In genomic region chr19:47094557-47095517, GRCh38 we compare ENCODE assay signal across 8 cellular contexts. TPM values are rescaled to one million over a fixed set of nuclear protein-coding genes. Genes with fewer than 3 reads are reported as not detected.
DNase-seq lines count a peak whose midpoint lies in the region; ATAC-seq, FAIRE-seq and TF ChIP-seq lines count a peak whose summit lies in the region.

No MANE protein-coding gene starts in this region.

- no peak overlapping the region for H3K4me2 ChIP-seq in GM23338
- H3K4me2 ChIP-seq in MM.1S (ENCODE audit: low read depth, low read length), result no peak overlapping the region

- H3F3A ChIP-seq in GM23338 (replicated peaks; ENCODE audit: low read depth) (peaks cover 28% of the 10 kb centered on the region), MM.1S (ENCODE audit: insufficient read depth, low read length) (no peaks in the 10 kb centered on the region)

- H3K27me3 ChIP-seq in GM23338 (ENCODE audit: insufficient read depth) (no peaks in the 10 kb centered on the region), SJCRH30 (no peaks in the 10 kb centered on the region), MM.1S (replicated peaks; ENCODE audit: insufficient read depth, low read length) (no peaks in the 10 kb centered on the region)

- DNase-seq in GM23338 (ENCODE audit: low spot score) (no peak), fibroblast of villous mesenchyme (ENCODE audit: low read depth) (peak; percentile 50), SJCRH30 (no peak), urothelium cell line (ENCODE audit: low spot score) (no peak), NCI-H510A treated with DMSO at 0.1 percent for 48 hours (lab: John Stamatoyannopoulos, UW) (no peak), MM.1S (no peak)
- peak; percentile 88 for DNase-seq in activated CD4-positive, alpha-beta T cell treated with anti-CD3 and anti-CD28 coated beads, Interleukin-2, amount 10 ng/mL, durations not matched to agents 24 days and 14 days
- peak; percentile 39 to 41 for DNase-seq in stimulated activated CD4-positive, alpha-beta T cell treated with anti-CD3 and anti-CD28 coated beads, Interleukin-2, amount 100 ng/mL, for 24 hours

- TF ChIP-seq CTCF in GM23338 (conservative IDR thresholded peaks at IDR 0.05; ENCODE audit: low read depth in 2 of 2) (no peak), fibroblast of villous mesenchyme (IDR thresholded peaks at IDR 0.05; ENCODE audit: insufficient read depth, low read depth, low read length) (no peak), MM.1S (IDR thresholded peaks at IDR 0.05; ENCODE audit: low read length) (no peak)

- no peaks in the 10 kb centered on the region for H3K9me3 Mint-ChIP-seq in GM23338
- no peaks in the 10 kb centered on the region for H3K9me3 Mint-ChIP-seq in activated CD4-positive, alpha-beta T cell treated with anti-CD3 and anti-CD28 coated beads, Interleukin-2, amount 10 ng/mL, durations not matched to agents 24 days and 14 days

- H3K36me3 Mint-ChIP-seq in GM23338 (ENCODE audit: low read depth), result peaks cover 58% of the 10 kb centered on the region
- peaks cover 60% of the 10 kb centered on the region for H3K36me3 Mint-ChIP-seq in activated CD4-positive, alpha-beta T cell treated with anti-CD3 and anti-CD28 coated beads, Interleukin-2, amount 10 ng/mL, durations not matched to agents 24 days and 14 days (ENCODE audit: low read depth)

- H4K20me1 ChIP-seq in GM23338 (replicated peaks; ENCODE audit: insufficient read depth), result peaks cover 39% of the 10 kb centered on the region
- no peaks in the 10 kb centered on the region for H4K20me1 ChIP-seq in MM.1S (ENCODE audit: insufficient read depth, low read length)

- no peak overlapping the region for H3K4me3 ChIP-seq in GM23338
- H3K4me3 ChIP-seq in fibroblast of villous mesenchyme (ENCODE audit: low read depth, low read length), result no peak overlapping the region
- H3K4me3 ChIP-seq in SJCRH30, result no peak overlapping the region
- H3K4me3 ChIP-seq in MM.1S (ENCODE audit: low read length), result no peak overlapping the region

- no peak overlapping the region for H3K9ac ChIP-seq in MM.1S (ENCODE audit: low read length)

- intact Hi-C loops in activated CD4-positive, alpha-beta T cell treated with anti-CD3 and anti-CD28 coated beads, Interleukin-2, amount 10 ng/mL, durations not matched to agents 24 days and 14 days (cut with micrococcal nuclease), result loop anchor here (1.0 to 5.0 kb wide), 4 partner anchors 12 to 58 kb away; partner anchors contain the start of gene ZC3H4

- H3K9me3 ChIP-seq in SJCRH30 (replicated peaks) (no peaks in the 10 kb centered on the region), MM.1S (replicated peaks; ENCODE audit: insufficient read depth, low read length) (no peaks in the 10 kb centered on the region)

- H3K4me1 ChIP-seq in GM23338 (ENCODE audit: insufficient read depth) (peaks cover 30% of the 10 kb centered on the region), SJCRH30 (no peaks in the 10 kb centered on the region), MM.1S (ENCODE audit: low read length) (no peaks in the 10 kb centered on the region)

- H3K27ac Mint-ChIP-seq in GM23338, result peak overlapping the region; percentile 68
- H3K27ac Mint-ChIP-seq in activated CD4-positive, alpha-beta T cell treated with anti-CD3 and anti-CD28 coated beads, Interleukin-2, amount 10 ng/mL, durations not matched to agents 24 days and 14 days, result peak overlapping the region; percentile 94

- no peaks in the 10 kb centered on the region for H3K9me2 ChIP-seq in GM23338 (ENCODE audit: insufficient read depth)
- no peaks in the 10 kb centered on the region for H3K9me2 ChIP-seq in MM.1S (replicated peaks; ENCODE audit: insufficient read depth, low read length)

- no peak overlapping the region; the same call in 2 of the 3 replicates for H3K4me3 Mint-ChIP-seq in GM23338
- H3K4me3 Mint-ChIP-seq in activated CD4-positive, alpha-beta T cell treated with anti-CD3 and anti-CD28 coated beads, Interleukin-2, amount 10 ng/mL, durations not matched to agents 24 days and 14 days, result peak overlapping the region; percentile 86

- peaks cover 11% of the 10 kb centered on the region for H3K36me3 ChIP-seq in GM23338 (ENCODE audit: insufficient read depth)
- H3K36me3 ChIP-seq in SJCRH30, result peaks cover 40% of the 10 kb centered on the region
- H3K36me3 ChIP-seq in MM.1S (replicated peaks; ENCODE audit: insufficient read depth, low read length), result no peaks in the 10 kb centered on the region; the same call in none of the 2 replicates

- H3K27ac ChIP-seq in GM23338 (ENCODE audit: low read depth) (peak overlapping the region; percentile 85), SJCRH30 (no peak overlapping the region), MM.1S (ENCODE audit: low read length) (no peak overlapping the region)

- H3K27me3 Mint-ChIP-seq in GM23338 (ENCODE audit: insufficient read depth, low read depth, poor library complexity), result peaks cover 7% of the 10 kb centered on the region
- H3K27me3 Mint-ChIP-seq in activated CD4-positive, alpha-beta T cell treated with anti-CD3 and anti-CD28 coated beads, Interleukin-2, amount 10 ng/mL, durations not matched to agents 24 days and 14 days, result no peaks in the 10 kb centered on the region

- no peak overlapping the region for H2AFZ ChIP-seq in GM23338
- H2AFZ ChIP-seq in MM.1S (ENCODE audit: low read length), result no peak overlapping the region

- no peak for FAIRE-seq in urothelium cell line (lab: Jason Lieb, UNC)

- H3K79me2 ChIP-seq in GM23338 (replicated peaks; ENCODE audit: insufficient read depth) (peaks cover 82% of the 10 kb centered on the region), MM.1S (ENCODE audit: low read length) (peaks cover 73% of the 10 kb centered on the region)

- ATAC-seq in GM23338, result no peak; the same call in 2 of the 3 replicates

- peaks cover 47% of the 10 kb centered on the region for H3K4me1 Mint-ChIP-seq in GM23338
- H3K4me1 Mint-ChIP-seq in activated CD4-positive, alpha-beta T cell treated with anti-CD3 and anti-CD28 coated beads, Interleukin-2, amount 10 ng/mL, durations not matched to agents 24 days and 14 days, result peaks cover 62% of the 10 kb centered on the region

TF ChIP-seq in GM23338, 12 proteins besides CTCF, POLR2A, EP300 and RAD21 (continues in another document):
- TF ChIP-seq EZH2 (IDR thresholded peaks at IDR 0.05; ENCODE audit: low read depth, unreplicated experiment) (no peak), EZH2phosphoT487 (IDR thresholded peaks at IDR 0.05; ENCODE audit: unreplicated experiment) (no peak), POLR2AphosphoS5 (IDR thresholded peaks at IDR 0.05; ENCODE audit: low read depth) (no peak), JUNB (IDR thresholded peaks at IDR 0.05; ENCODE audit: unreplicated experiment) (no peak), ZNF114 (CRISPR knock-in tag; IDR thresholded peaks at IDR 0.05) (no peak), STAT1 (IDR thresholded peaks at IDR 0.05; ENCODE audit: unreplicated experiment) (no peak), CREB1 (CRISPR knock-in tag; IDR thresholded peaks at IDR 0.05; ENCODE audit: low read depth) (no peak), NANOG (IDR thresholded peaks at IDR 0.05; ENCODE audit: borderline replicate concordance) (no peak)
- TF ChIP-seq, protein P1, sequence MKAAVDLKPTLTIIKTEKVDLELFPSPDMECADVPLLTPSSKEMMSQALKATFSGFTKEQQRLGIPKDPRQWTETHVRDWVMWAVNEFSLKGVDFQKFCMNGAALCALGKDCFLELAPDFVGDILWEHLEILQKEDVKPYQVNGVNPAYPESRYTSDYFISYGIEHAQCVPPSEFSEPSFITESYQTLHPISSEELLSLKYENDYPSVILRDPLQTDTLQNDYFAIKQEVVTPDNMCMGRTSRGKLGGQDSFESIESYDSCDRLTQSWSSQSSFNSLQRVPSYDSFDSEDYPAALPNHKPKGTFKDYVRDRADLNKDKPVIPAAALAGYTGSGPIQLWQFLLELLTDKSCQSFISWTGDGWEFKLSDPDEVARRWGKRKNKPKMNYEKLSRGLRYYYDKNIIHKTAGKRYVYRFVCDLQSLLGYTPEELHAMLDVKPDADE (IDR thresholded peaks at IDR 0.05), result no peak

RNA-seq across cellular contexts. Expression of gene ZC3H4, which starts 18.7 kb away (rescaled TPM):
- total RNA-seq in GM23338 (2014; rRNA removed; shearing (Covaris generic)), result 33.8 and 36.9 TPM in 2 replicates
- 26.7 and 29.4 TPM in 2 replicates for polyA plus RNA-seq in GM23338 (2016; fragmentation: Nextera tagmentation; extraction: Ambion mirVana)
- 97.3 and 103 TPM in 2 replicates for total RNA-seq in activated CD4-positive, alpha-beta T cell treated with anti-CD3 and anti-CD28 coated beads, Interleukin-2, amount 10 ng/mL, durations not matched to agents 24 days and 14 days
- total RNA-seq in fibroblast of villous mesenchyme, result 16.0 and 16.8 TPM in 2 replicates
- total RNA-seq in SJCRH30 (2014; rRNA removed; shearing (Covaris generic)), result 19.4 and 21.2 TPM in 2 replicates

RNA-seq across cellular contexts. Expression of gene SAE1, which starts 35.8 kb away (rescaled TPM):
- total RNA-seq in GM23338 (2014; rRNA removed; shearing (Covaris generic)), result 236 and 258 TPM in 2 replicates
- 108 and 115 TPM in 2 replicates for polyA plus RNA-seq in GM23338 (2016; fragmentation: Nextera tagmentation; extraction: Ambion mirVana)
- 147 and 151 TPM in 2 replicates for total RNA-seq in activated CD4-positive, alpha-beta T cell treated with anti-CD3 and anti-CD28 coated beads, Interleukin-2, amount 10 ng/mL, durations not matched to agents 24 days and 14 days
- total RNA-seq in fibroblast of villous mesenchyme, result 155 and 160 TPM in 2 replicates
- total RNA-seq in SJCRH30 (2014; rRNA removed; shearing (Covaris generic)), result 202 and 219 TPM in 2 replicates

RNA-seq across cellular contexts. Expression of gene TMEM160, which starts 46.4 kb away (rescaled TPM):
- 53.0 and 60.4 TPM in 2 replicates for total RNA-seq in GM23338 (2014; rRNA removed; shearing (Covaris generic))
- 251 and 255 TPM in 2 replicates for polyA plus RNA-seq in GM23338 (2016; fragmentation: Nextera tagmentation; extraction: Ambion mirVana)
- 53.6 and 56.7 TPM in 2 replicates for total RNA-seq in activated CD4-positive, alpha-beta T cell treated with anti-CD3 and anti-CD28 coated beads, Interleukin-2, amount 10 ng/mL, durations not matched to agents 24 days and 14 days
- total RNA-seq in fibroblast of villous mesenchyme, result 22.0 and 28.3 TPM in 2 replicates
- total RNA-seq in SJCRH30 (2014; rRNA removed; shearing (Covaris generic)), result 22.6 and 28.8 TPM in 2 replicates

Comparison
In these comparisons a context has a peak if more than half of its experiments do, and no peak if none do; other contexts are left out.
1. DNase-seq: peak in activated CD4-positive, alpha-beta T cell treated with anti-CD3 and anti-CD28 coated beads, Interleukin-2, amount 10 ng/mL, durations not matched to agents 24 days and 14 days (single experiment), fibroblast of villous mesenchyme (single experiment) and stimulated activated CD4-positive, alpha-beta T cell treated with anti-CD3 and anti-CD28 coated beads, Interleukin-2, amount 100 ng/mL, for 24 hours (2 of 2); none in GM23338 (single experiment), SJCRH30 (0 of 2), urothelium cell line (single experiment), NCI-H510A treated with DMSO at 0.1 percent for 48 hours (single experiment) and MM.1S (single experiment).